ENCODE assay signal across 27 cellular contexts in the genomic region with DNA sequence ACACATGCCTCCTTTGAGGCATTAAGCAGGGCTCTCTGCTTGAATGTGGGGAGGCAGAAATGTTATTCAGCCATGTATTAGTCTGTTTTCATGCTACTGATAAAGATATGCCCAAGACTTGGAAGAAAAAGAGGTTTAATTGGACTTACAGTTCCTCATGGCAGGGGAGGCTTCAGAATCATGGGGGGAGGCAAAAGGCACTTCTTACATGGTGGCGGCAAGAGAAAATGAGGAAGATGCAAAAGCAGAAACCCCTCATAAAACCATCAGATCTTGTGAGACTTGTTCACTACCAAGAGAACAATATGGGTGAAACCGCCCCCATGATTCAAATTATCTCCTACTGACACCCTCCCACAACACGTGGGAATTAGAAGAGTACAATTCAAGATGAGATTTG.
"Had no signal": no experiment of that assay in that cellular context is flagged by ENCODE, and none has a peak within 500 bp of the region (broad histone marks: within the 10 kb centered on the region; RNA-seq: fewer than 3 reads in every experiment).

No MANE protein-coding gene starts in this region.

- H3K36me3 ChIP-seq: esophagus squamous epithelium, gastrocnemius medialis, heart right ventricle, left lung, lower lobe of right lung had no signal

- H3K4me1 Mint-ChIP-seq: naive B cell had no signal

- H3K9me3 ChIP-seq: esophagus squamous epithelium, gastrocnemius medialis, left lung, lower lobe of right lung, mucosa of descending colon had no signal

- H3K36me3 Mint-ChIP-seq: naive B cell had no signal

- H3K4me1 ChIP-seq: esophagus squamous epithelium, lower lobe of right lung had no signal

- H3K27me3 ChIP-seq: dorsolateral prefrontal cortex, esophagus squamous epithelium, gastrocnemius medialis, heart right ventricle, left lung had no signal

- H3K4me3 ChIP-seq: coronary artery, dorsolateral prefrontal cortex, esophagus squamous epithelium, gastrocnemius medialis, heart right ventricle, left lung, lower lobe of right lung, mucosa of descending colon had no signal

- H3K9me3 Mint-ChIP-seq: naive B cell had no signal

- H3K4me3 Mint-ChIP-seq: mesothelial cell of epicardium, naive B cell had no signal

- H3K27ac ChIP-seq: coronary artery, dorsolateral prefrontal cortex, epithelial cell of prostate, esophagus squamous epithelium, gastrocnemius medialis, heart right ventricle, left lung, lower lobe of right lung had no signal

- ATAC-seq: esophagus mucosa, gastrocnemius medialis, heart right ventricle, left cardiac atrium, left lung, left ventricle myocardium superior, lower lobe of right lung, mucosa of descending colon had no signal

- DNase-seq: dermis blood vessel endothelial cell; dorsolateral prefrontal cortex; effector CD4-positive, alpha-beta T cell; effector memory CD4-positive, alpha-beta T cell; erythroblast; esophagus squamous epithelium; foreskin fibroblast; foreskin melanocyte; gastrocnemius medialis; glutamatergic neuron; head of caudate nucleus; heart right ventricle; hippocampal formation; left cardiac atrium; left lung; left ventricle myocardium superior; lower lobe of right lung; mesenchymal stem cell; mucosa of descending colon; naive B cell had no signal

- H3K27ac Mint-ChIP-seq: mesothelial cell of epicardium, naive B cell had no signal

- FAIRE-seq: colon, islet of Langerhans, keratinocyte had no signal
